ENCODE assay signal across 1 cellular context in the genomic region with DNA sequence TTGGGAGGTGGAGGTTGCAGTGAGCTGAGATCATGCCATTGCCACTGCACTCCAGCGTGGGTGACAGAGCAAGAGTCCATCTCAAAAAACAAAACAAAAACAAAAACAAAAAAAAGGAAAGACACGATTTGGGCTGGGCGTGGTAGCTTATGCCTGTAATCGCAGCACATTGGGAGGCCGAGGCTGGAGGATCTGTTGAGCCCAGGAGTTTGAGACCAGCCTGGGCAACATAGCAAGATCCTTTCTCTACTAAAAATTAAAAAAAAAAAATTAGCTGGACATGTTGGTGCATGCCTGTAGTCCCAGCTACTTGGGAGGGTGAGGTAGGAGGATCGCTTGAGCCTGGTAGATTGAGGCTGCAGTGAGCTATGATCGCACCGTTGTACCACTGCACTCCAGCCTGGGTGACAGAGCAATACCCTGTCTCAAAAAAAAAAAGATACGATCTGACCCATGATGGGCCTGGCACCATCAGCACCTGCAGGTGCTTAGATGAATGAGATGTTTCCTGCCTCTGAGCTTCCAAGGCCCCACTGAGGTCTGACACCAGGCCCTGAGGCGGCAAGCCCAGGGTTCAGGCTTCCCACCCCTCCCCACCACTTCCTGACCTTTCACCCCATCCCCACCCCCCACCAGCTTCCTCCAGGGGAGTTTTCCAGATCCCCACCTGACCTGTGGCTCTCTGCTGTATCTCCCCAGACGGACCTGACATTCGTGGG.
TF ChIP-seq lines count a peak whose summit lies in the region.

No MANE protein-coding gene starts in this region.

TF ChIP-seq in K562, 482 proteins besides CTCF, POLR2A, EP300 and RAD21:
- TF ChIP-seq EGR1 (conservative IDR thresholded peaks at IDR 0.05) = no peak
- TF ChIP-seq ZNF121 (CRISPR knock-in tag; conservative IDR thresholded peaks at IDR 0.05) = peak; percentile 72
